ENCODE assay signal across 1 cellular context in the genomic region with DNA sequence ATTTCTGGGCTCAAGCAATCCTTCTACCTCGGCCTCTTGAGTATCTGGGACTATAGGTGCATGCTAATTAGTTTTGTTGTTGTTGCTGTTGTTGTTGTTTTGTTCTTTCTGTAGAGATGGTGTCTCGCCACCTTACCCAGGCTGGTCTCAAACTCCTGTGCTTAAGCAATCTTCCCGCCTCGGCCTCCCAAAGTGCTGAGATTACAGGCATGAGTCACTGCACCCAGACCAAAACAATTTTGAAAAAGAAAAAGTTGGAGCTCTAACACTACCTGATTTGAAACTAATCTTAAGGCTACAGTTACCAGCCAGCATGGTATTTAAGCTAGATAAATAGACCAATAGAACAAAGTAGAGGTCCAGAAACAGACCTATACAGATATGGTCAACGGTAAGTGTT.
TF ChIP-seq lines count a peak whose summit lies in the region.

No MANE protein-coding gene starts in this region.

TF ChIP-seq in HepG2, 621 proteins besides CTCF, POLR2A, EP300 and RAD21 (continued from another document):
- TF ChIP-seq, protein P1, sequence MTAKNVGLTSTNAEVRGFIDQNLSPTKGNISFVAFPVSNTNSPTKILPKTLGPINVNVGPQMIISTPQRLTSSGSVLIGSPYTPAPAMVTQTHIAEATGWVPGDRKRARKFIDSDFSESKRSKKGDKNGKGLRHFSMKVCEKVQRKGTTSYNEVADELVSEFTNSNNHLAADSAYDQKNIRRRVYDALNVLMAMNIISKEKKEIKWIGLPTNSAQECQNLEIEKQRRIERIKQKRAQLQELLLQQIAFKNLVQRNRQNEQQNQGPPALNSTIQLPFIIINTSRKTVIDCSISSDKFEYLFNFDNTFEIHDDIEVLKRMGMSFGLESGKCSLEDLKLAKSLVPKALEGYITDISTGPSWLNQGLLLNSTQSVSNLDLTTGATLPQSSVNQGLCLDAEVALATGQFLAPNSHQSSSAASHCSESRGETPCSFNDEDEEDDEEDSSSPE (CRISPR knock-in tag; IDR thresholded peaks at IDR 0.05), result no peak
